ENCODE assay signal across 14 cellular contexts in the genomic region with DNA sequence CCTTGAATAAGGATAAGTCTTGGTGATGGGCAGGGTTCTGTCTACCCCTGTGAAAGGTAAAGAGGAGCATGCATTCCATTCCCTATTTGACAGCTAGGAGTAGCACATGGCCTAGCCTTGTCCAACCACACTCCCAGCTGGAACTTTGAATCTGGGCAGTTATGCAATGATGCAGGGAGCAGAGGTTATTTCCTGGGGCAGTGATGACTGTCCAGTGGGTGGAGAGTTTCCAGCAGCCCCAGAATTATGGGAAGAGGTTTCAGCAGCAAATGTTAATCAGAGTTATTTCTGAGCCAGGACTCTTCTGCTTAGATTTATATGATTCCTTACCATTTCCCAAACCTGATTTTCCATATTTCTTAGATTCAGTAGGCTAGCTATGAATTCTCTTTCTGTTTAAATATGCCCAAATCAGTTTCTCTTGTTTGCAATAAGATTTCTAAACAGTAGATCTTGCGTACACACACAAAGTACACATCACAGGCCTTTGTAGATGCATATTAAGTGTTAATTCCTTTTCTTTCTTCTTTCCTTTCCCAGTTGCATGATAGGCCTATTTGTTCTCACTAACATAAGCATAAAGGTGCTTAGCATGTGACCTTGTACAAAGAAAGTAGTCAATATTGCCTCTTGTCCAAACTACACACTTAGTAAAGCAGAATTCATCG. TPM values are rescaled to one million over a fixed set of nuclear protein-coding genes. Genes with fewer than 3 reads are reported as not detected.
DNase-seq lines count a peak whose midpoint lies in the region; ATAC-seq, FAIRE-seq and TF ChIP-seq lines count a peak whose summit lies in the region.
"Had no signal": no experiment of that assay in that cellular context is flagged by ENCODE, and none has a peak within 500 bp of the region (broad histone marks: within the 10 kb centered on the region; RNA-seq: fewer than 3 reads in every experiment).

No MANE protein-coding gene starts in this region.

- FAIRE-seq in astrocyte (lab: Jason Lieb, UNC), result no peak

- H3K4me1 ChIP-seq in ACC112 (ENCODE audit: control insufficient read depth, insufficient read depth, low read length, unreplicated experiment) (peaks cover 15% of the 10 kb centered on the region), astrocyte (ENCODE audit: insufficient read depth, low read length) (peaks cover 4% of the 10 kb centered on the region), liver (ENCODE audit: control insufficient read depth in 4 of 4, insufficient read depth in 4 of 4, low read length in 3 of 4) (peaks cover 0 to 11% (median 3%) of the 10 kb centered on the region in 4 donors), foreskin keratinocyte (no peaks in the 10 kb centered on the region)

- no peak for TF ChIP-seq CTCF in astrocyte (IDR thresholded peaks at IDR 0.05; ENCODE audit: insufficient read depth, low read depth, low read length)
- peak; percentile 24 for TF ChIP-seq CTCF in liver (IDR thresholded peaks at IDR 0.05; ENCODE audit: low read depth, low read length, missing input control)
- TF ChIP-seq CTCF in foreskin keratinocyte (conservative IDR thresholded peaks at IDR 0.05), result no peak

- H3K9ac ChIP-seq in astrocyte (ENCODE audit: low read length) (no peak overlapping the region), liver (ENCODE audit: low read depth in 1 of 2, low read length in 2 of 2) (no peak overlapping the region)

- no peak overlapping the region for H3K27ac Mint-ChIP-seq in astrocyte (ENCODE audit: unreplicated experiment)
- H3K27ac Mint-ChIP-seq: CD4-positive, CD25-positive, alpha-beta regulatory T cell had no signal

- H2AFZ ChIP-seq in ACC112 (ENCODE audit: low read length, unreplicated experiment) (peak overlapping the region; percentile 61), astrocyte (ENCODE audit: low read depth, low read length) (no peak overlapping the region)

- H3K9me3 ChIP-seq in astrocyte (ENCODE audit: insufficient read depth, low read depth, low read length), result no peaks in the 10 kb centered on the region
- H3K9me3 ChIP-seq in liver (ENCODE audit: control insufficient read depth in 4 of 4, low read length in 3 of 4), result no peaks in the 10 kb centered on the region
- H3K9me3 ChIP-seq: HAP-1 had no signal

- H3K9me3 Mint-ChIP-seq in astrocyte (ENCODE audit: unreplicated experiment), result no peaks in the 10 kb centered on the region
- H3K9me3 Mint-ChIP-seq: CD4-positive, CD25-positive, alpha-beta regulatory T cell had no signal

- no peak overlapping the region for H3K4me3 Mint-ChIP-seq in astrocyte (ENCODE audit: unreplicated experiment)
- H3K4me3 Mint-ChIP-seq: CD4-positive, CD25-positive, alpha-beta regulatory T cell had no signal

- H3K36me3 Mint-ChIP-seq in astrocyte (ENCODE audit: low read depth, unreplicated experiment), result no peaks in the 10 kb centered on the region
- H3K36me3 Mint-ChIP-seq: CD4-positive, CD25-positive, alpha-beta regulatory T cell had no signal

- peak overlapping the region; percentile 41 for H3K27ac ChIP-seq in ACC112 (ENCODE audit: low read depth, low read length)
- H3K27ac ChIP-seq in astrocyte (ENCODE audit: low read depth, low read length), result no peak overlapping the region
- peak overlapping the region; percentile 8 to 31 for H3K27ac ChIP-seq in liver (ENCODE audit: low read depth in 1 of 2, low read length in 2 of 2)
- no peak overlapping the region for H3K27ac ChIP-seq in foreskin keratinocyte

- H3K27me3 Mint-ChIP-seq in astrocyte (ENCODE audit: low read depth, unreplicated experiment), result no peaks in the 10 kb centered on the region
- H3K27me3 Mint-ChIP-seq: CD4-positive, CD25-positive, alpha-beta regulatory T cell had no signal

- H3K79me2 ChIP-seq in ACC112 (ENCODE audit: control insufficient read depth, insufficient read depth, low read length, unreplicated experiment) (no peaks in the 10 kb centered on the region), astrocyte (ENCODE audit: insufficient read depth, low read length) (no peaks in the 10 kb centered on the region)

- DNase-seq in HCEC 1CT (peak; percentile 84), astrocyte (ENCODE audit: low read depth) (peak; percentile 72), islet precursor cell (no peak), foreskin keratinocyte (no peak)
- no peak for DNase-seq in activated CD4-positive, alpha-beta T cell treated with anti-CD3 and anti-CD28 coated beads, Interleukin-2, amount 50 U/mL, for 1 hour
- DNase-seq: CD4-positive, CD25-positive, alpha-beta regulatory T cell; cortex of kidney; kidney glomerular epithelial cell; NCI-H2171; stimulated activated naive CD4-positive, alpha-beta T cell had no signal

- no peaks in the 10 kb centered on the region for H4K20me1 ChIP-seq in astrocyte (ENCODE audit: insufficient read depth, low read length)

- H3K27me3 ChIP-seq in ACC112 (ENCODE audit: insufficient read depth, low read length), result no peaks in the 10 kb centered on the region
- H3K27me3 ChIP-seq in astrocyte (ENCODE audit: insufficient read depth, low read length), result no peaks in the 10 kb centered on the region
- H3K27me3 ChIP-seq in liver (ENCODE audit: control insufficient read depth in 4 of 4, insufficient read depth in 4 of 4, low read length in 3 of 4), result no peaks in the 10 kb centered on the region
- H3K27me3 ChIP-seq in foreskin keratinocyte, result no peaks in the 10 kb centered on the region

- TF ChIP-seq RAD21 in liver (IDR thresholded peaks at IDR 0.05), result peak; percentile 42 to 44

- peak overlapping the region; percentile 13; the same call in 1 of the 2 replicates for H3K4me3 ChIP-seq in ACC112 (ENCODE audit: low read depth, low read length)
- no peak overlapping the region for H3K4me3 ChIP-seq in astrocyte (ENCODE audit: insufficient read depth, low read depth, low read length)
- H3K4me3 ChIP-seq in liver (ENCODE audit: low read depth in 1 of 3, low read length in 3 of 3), result no peak overlapping the region
- H3K4me3 ChIP-seq: HAP-1 had no signal

- H3K36me3 ChIP-seq in ACC112 (ENCODE audit: insufficient read depth, low read length), result no peaks in the 10 kb centered on the region
- no peaks in the 10 kb centered on the region for H3K36me3 ChIP-seq in astrocyte (ENCODE audit: insufficient read depth, low read length)
- no peaks in the 10 kb centered on the region for H3K36me3 ChIP-seq in liver (ENCODE audit: control insufficient read depth in 4 of 4, insufficient read depth in 3 of 4, low read depth in 1 of 4, low read length in 3 of 4)
- H3K36me3 ChIP-seq: HAP-1 had no signal

- peak overlapping the region; percentile 5 for H3K4me2 ChIP-seq in astrocyte (ENCODE audit: low read length)

- ATAC-seq in foreskin keratinocyte, result no peak
- no peak for ATAC-seq in GM19023 (IDR thresholded peaks at IDR 0.05; ENCODE audit: unreplicated experiment)

- 44% methylated on average over 2 of the region's 2 CpGs for WGBS in liver

- H3K4me1 Mint-ChIP-seq in astrocyte (ENCODE audit: low read depth, unreplicated experiment), result peaks cover 11% of the 10 kb centered on the region

TF ChIP-seq in liver, 16 proteins besides CTCF, POLR2A, EP300 and RAD21 (continues in another document):
- TF ChIP-seq RXRA (IDR thresholded peaks at IDR 0.05) (peak; percentile 48 to 71), HNF4A (conservative IDR thresholded peaks at IDR 0.05) (peak; percentile 88 to 92), FOXA1 (IDR thresholded peaks at IDR 0.05) (no peak), NR2F2 (IDR thresholded peaks at IDR 0.05) (peak; percentile 89), SP1 (IDR thresholded peaks at IDR 0.05) (peak; percentile 88), EGR1 (IDR thresholded peaks at IDR 0.05; ENCODE audit: low read depth in 2 of 2) (peak in 1 of 2 donors; percentile 53), HNF4G (IDR thresholded peaks at IDR 0.05) (peak; percentile 60), FOXA2 (IDR thresholded peaks at IDR 0.05) (peak; percentile 7), TAF1 (conservative IDR thresholded peaks at IDR 0.05) (no peak)
- TF ChIP-seq, protein P1, sequence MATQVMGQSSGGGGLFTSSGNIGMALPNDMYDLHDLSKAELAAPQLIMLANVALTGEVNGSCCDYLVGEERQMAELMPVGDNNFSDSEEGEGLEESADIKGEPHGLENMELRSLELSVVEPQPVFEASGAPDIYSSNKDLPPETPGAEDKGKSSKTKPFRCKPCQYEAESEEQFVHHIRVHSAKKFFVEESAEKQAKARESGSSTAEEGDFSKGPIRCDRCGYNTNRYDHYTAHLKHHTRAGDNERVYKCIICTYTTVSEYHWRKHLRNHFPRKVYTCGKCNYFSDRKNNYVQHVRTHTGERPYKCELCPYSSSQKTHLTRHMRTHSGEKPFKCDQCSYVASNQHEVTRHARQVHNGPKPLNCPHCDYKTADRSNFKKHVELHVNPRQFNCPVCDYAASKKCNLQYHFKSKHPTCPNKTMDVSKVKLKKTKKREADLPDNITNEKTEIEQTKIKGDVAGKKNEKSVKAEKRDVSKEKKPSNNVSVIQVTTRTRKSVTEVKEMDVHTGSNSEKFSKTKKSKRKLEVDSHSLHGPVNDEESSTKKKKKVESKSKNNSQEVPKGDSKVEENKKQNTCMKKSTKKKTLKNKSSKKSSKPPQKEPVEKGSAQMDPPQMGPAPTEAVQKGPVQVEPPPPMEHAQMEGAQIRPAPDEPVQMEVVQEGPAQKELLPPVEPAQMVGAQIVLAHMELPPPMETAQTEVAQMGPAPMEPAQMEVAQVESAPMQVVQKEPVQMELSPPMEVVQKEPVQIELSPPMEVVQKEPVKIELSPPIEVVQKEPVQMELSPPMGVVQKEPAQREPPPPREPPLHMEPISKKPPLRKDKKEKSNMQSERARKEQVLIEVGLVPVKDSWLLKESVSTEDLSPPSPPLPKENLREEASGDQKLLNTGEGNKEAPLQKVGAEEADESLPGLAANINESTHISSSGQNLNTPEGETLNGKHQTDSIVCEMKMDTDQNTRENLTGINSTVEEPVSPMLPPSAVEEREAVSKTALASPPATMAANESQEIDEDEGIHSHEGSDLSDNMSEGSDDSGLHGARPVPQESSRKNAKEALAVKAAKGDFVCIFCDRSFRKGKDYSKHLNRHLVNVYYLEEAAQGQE (IDR thresholded peaks at IDR 0.05), result peak; percentile 73
- TF ChIP-seq, protein P2, sequence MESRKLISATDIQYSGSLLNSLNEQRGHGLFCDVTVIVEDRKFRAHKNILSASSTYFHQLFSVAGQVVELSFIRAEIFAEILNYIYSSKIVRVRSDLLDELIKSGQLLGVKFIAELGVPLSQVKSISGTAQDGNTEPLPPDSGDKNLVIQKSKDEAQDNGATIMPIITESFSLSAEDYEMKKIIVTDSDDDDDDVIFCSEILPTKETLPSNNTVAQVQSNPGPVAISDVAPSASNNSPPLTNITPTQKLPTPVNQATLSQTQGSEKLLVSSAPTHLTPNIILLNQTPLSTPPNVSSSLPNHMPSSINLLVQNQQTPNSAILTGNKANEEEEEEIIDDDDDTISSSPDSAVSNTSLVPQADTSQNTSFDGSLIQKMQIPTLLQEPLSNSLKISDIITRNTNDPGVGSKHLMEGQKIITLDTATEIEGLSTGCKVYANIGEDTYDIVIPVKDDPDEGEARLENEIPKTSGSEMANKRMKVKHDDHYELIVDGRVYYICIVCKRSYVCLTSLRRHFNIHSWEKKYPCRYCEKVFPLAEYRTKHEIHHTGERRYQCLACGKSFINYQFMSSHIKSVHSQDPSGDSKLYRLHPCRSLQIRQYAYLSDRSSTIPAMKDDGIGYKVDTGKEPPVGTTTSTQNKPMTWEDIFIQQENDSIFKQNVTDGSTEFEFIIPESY (IDR thresholded peaks at IDR 0.05), result peak; percentile 66

RNA-seq across cellular contexts. Expression of a gene that starts 17.3 kb away (rescaled TPM):
- total RNA-seq in astrocyte (0.57 and 0.58 TPM in 2 replicates), liver (under 1 TPM; 0.17 to 0.23 TPM), foreskin keratinocyte (not detected in 2 replicates)
- polyA plus RNA-seq in liver (under 1 TPM in 1 of 2 donors, not detected in 1; 0.15 TPM), foreskin keratinocyte (not detected in 2 replicates)

Comparison
In these comparisons a context has a peak if more than half of its experiments do, and no peak if none do; other contexts are left out.
1. H3K27ac ChIP-seq: peak in ACC112 (single experiment) and liver (2 of 2); none in astrocyte (single experiment) and foreskin keratinocyte (single experiment).
2. DNase-seq: peak in HCEC 1CT (single experiment) and astrocyte (single experiment); none in islet precursor cell (single experiment), activated CD4-positive, alpha-beta T cell treated with anti-CD3 and anti-CD28 coated beads, Interleukin-2, amount 50 U/mL, for 1 hour (single experiment) and foreskin keratinocyte (0 of 2).